Comparison of ENCODE assay signal across 17 cellular contexts in genomic region chr15:50493625-50494024, GRCh38. TPM values are rescaled to one million over a fixed set of nuclear protein-coding genes. Genes with fewer than 3 reads are reported as not detected.
DNase-seq lines count a peak whose midpoint lies in the region; ATAC-seq and TF ChIP-seq lines count a peak whose summit lies in the region.
"Had no signal": no experiment of that assay in that cellular context is flagged by ENCODE, and none has a peak within 500 bp of the region (broad histone marks: within the 10 kb centered on the region; RNA-seq: fewer than 3 reads in every experiment).

No MANE protein-coding gene starts in this region.

- H4K5ac ChIP-seq in IMR-90 (ENCODE audit: low read depth, low read length): no peak overlapping the region

- H3K27ac Mint-ChIP-seq in activated T-cell treated with anti-CD3 and anti-CD28 coated beads, Interleukin-2, amount 50 U/mL, for 24 hours: peak overlapping the region; percentile 34

- CTCF ChIA-PET in IMR-90 (lab: Yijun Ruan, JAX): no interaction called here

- no peak overlapping the region for H3K4ac ChIP-seq in IMR-90 (ENCODE audit: low read depth, low read length)

- H3K9ac ChIP-seq in IMR-90 (ENCODE audit: low read depth, low read length): no peak overlapping the region

- H3K9me3 ChIP-seq in heart left ventricle: no peaks in the 10 kb centered on the region
- no peaks in the 10 kb centered on the region for H3K9me3 ChIP-seq in right atrium auricular region
- no peaks in the 10 kb centered on the region for H3K9me3 ChIP-seq in IMR-90 (ENCODE audit: control insufficient read depth, insufficient read depth, low read length)
- H3K9me3 ChIP-seq: BE2C, Caco-2, HAP-1 had no signal

- H2BK20ac ChIP-seq in IMR-90 (ENCODE audit: low read depth, low read length): no peak overlapping the region

- no peak for DNase-seq in activated T-cell treated with anti-CD3 and anti-CD28 coated beads, Interleukin-2, amount 50 U/mL, for 24 hours
- no peak for DNase-seq in activated T-cell treated with anti-CD3 and anti-CD28 coated beads for 4 hours
- peak in 1 of 5 donors; percentile 27 for DNase-seq in heart left ventricle
- DNase-seq in right atrium auricular region (ENCODE audit: low spot score): no peak
- DNase-seq in IMR-90: peak; percentile 1
- no peak for DNase-seq in NCI-H146 treated with DMSO at 0.1 percent for 48 hours (lab: John Stamatoyannopoulos, UW; ENCODE audit: unreplicated experiment)
- DNase-seq: ACHN; BE2C; Caco-2; CD8-positive, alpha-beta memory T cell; DND-41; GDM1 had no signal

- dilution Hi-C loops in IMR-90 (cut with HindIII; ENCODE audit: low sequenced_read_pairs, unreplicated experiment): no loop called here

- no peak overlapping the region for H4K91ac ChIP-seq in IMR-90 (ENCODE audit: insufficient read depth, low read depth, low read length)

- no peak overlapping the region for H4K8ac ChIP-seq in IMR-90 (ENCODE audit: low read depth in 2 of 2, low read length in 2 of 2)

- no peak for TF ChIP-seq POLR2A in heart left ventricle (IDR thresholded peaks at IDR 0.05)
- TF ChIP-seq POLR2A in IMR-90 (IDR thresholded peaks at IDR 0.05; ENCODE audit: low read depth, low read length): no peak

- POLR2A ChIA-PET in IMR-90 (lab: Charles Lee; ENCODE audit: unreplicated experiment): no interaction called here

- H3K4me3 ChIP-seq in heart left ventricle (no peak overlapping the region), right atrium auricular region (no peak overlapping the region), IMR-90 (ENCODE audit: insufficient read depth, low read depth, low read length) (no peak overlapping the region)
- H3K4me3 ChIP-seq: HAP-1 had no signal

- 62 to 79% (median 63%) methylated on average over 3 of the region's 3 CpGs for WGBS in heart left ventricle, 4 donors
- WGBS in IMR-90 (ENCODE audit: extremely low coverage in 2 of 2, insufficient read length in 1 of 2), 2 experiments: 100% methylated on average over 2 of the region's 3 CpGs; no CpG with 5 or more reads in 1 of the 2 experiments

- no peak overlapping the region for H2BK15ac ChIP-seq in IMR-90 (ENCODE audit: low read depth, low read length)

- no peak overlapping the region for H2AK5ac ChIP-seq in IMR-90 (ENCODE audit: low read depth, low read length)

- H3K27ac ChIP-seq in heart left ventricle: no peak overlapping the region
- H3K27ac ChIP-seq in right atrium auricular region: no peak overlapping the region
- no peak overlapping the region for H3K27ac ChIP-seq in IMR-90 (ENCODE audit: insufficient read depth, low read length)

- H2AK9ac ChIP-seq in IMR-90 (replicated peaks; ENCODE audit: low read depth, low read length, poor library complexity): no peak overlapping the region

- H3K14ac ChIP-seq in IMR-90 (replicated peaks; ENCODE audit: low read depth, low read length): no peak overlapping the region

- H4K20me1 ChIP-seq in IMR-90 (ENCODE audit: insufficient read depth, low read length): no peaks in the 10 kb centered on the region; the same call in 1 of the 2 replicates

- BruUV-seq in IMR-90 (replicated peaks; lab: Mats Ljungman, UMichigan): no TSS peak

- no peak overlapping the region for H3K4me3 Mint-ChIP-seq in activated T-cell treated with anti-CD3 and anti-CD28 coated beads, Interleukin-2, amount 50 U/mL, for 24 hours
- H3K4me3 Mint-ChIP-seq: CD14-positive monocyte; CD8-positive, alpha-beta memory T cell had no signal

- ATAC-seq in heart left ventricle (peak in 3 of 4 donors; percentile 36 to 67 (median 61)), IMR-90 (ENCODE audit: low read depth) (no peak), HG02884 (IDR thresholded peaks at IDR 0.05; ENCODE audit: unreplicated experiment) (no peak)

- intact Hi-C loops in heart left ventricle (cut with DNase I): loop anchor here in 4 of 10 donors (10.0 kb wide), 3 partner anchors 81 to 151 kb away; no protein-coding TSS in a partner anchor
- intact Hi-C loops in IMR-90 (cut with micrococcal nuclease): no loop called here

- no peaks in the 10 kb centered on the region for H3K4me1 Mint-ChIP-seq in activated T-cell treated with anti-CD3 and anti-CD28 coated beads, Interleukin-2, amount 50 U/mL, for 24 hours (ENCODE audit: low read depth)
- H3K4me1 Mint-ChIP-seq: CD14-positive monocyte; CD8-positive, alpha-beta memory T cell had no signal

- H3K36me3 Mint-ChIP-seq in activated T-cell treated with anti-CD3 and anti-CD28 coated beads, Interleukin-2, amount 50 U/mL, for 24 hours (ENCODE audit: low read depth): peaks cover 90% of the 10 kb centered on the region

- H3K4me1 ChIP-seq in heart left ventricle (peaks cover 0 to 4% (median 0%) of the 10 kb centered on the region in 12 donors), right atrium auricular region (no peaks in the 10 kb centered on the region), IMR-90 (ENCODE audit: control insufficient read depth, insufficient read depth, low read length) (no peaks in the 10 kb centered on the region)
- H3K4me1 ChIP-seq: BE2C, Caco-2, HAP-1 had no signal

- no peak overlapping the region for H2BK120ac ChIP-seq in IMR-90 (ENCODE audit: low read depth, low read length)

- H3K27me3 ChIP-seq in heart left ventricle (no peaks in the 10 kb centered on the region), right atrium auricular region (no peaks in the 10 kb centered on the region), IMR-90 (ENCODE audit: control insufficient read depth, insufficient read depth, low read length) (no peaks in the 10 kb centered on the region)
- H3K27me3 ChIP-seq: BE2C had no signal

- no peaks in the 10 kb centered on the region for H3K27me3 Mint-ChIP-seq in activated T-cell treated with anti-CD3 and anti-CD28 coated beads, Interleukin-2, amount 50 U/mL, for 24 hours
- H3K27me3 Mint-ChIP-seq: CD8-positive, alpha-beta memory T cell had no signal

- no peak overlapping the region for H2AFZ ChIP-seq in IMR-90 (replicated peaks; ENCODE audit: low read length, poor library complexity)

- H3K56ac ChIP-seq in IMR-90 (ENCODE audit: extremely low read depth, insufficient read depth, low read length): no peak overlapping the region

- H3K23ac ChIP-seq in IMR-90 (ENCODE audit: low read depth, low read length): no peak overlapping the region

- no peaks in the 10 kb centered on the region; the same call in 1 of the 2 replicates for H3K9me1 ChIP-seq in IMR-90 (ENCODE audit: insufficient read depth, low read length)

- no peaks in the 10 kb centered on the region; a peak in 1 of 4 replicates for H3K79me1 ChIP-seq in IMR-90 (ENCODE audit: low read depth in 1 of 2, low read length in 2 of 2)

- no peak overlapping the region for H2BK5ac ChIP-seq in IMR-90 (ENCODE audit: low read depth, low read length, poor library complexity, severe bottlenecking)

- no peak overlapping the region for H3K4me2 ChIP-seq in IMR-90 (ENCODE audit: low read depth, low read length)

- no peak for TF ChIP-seq CTCF in heart left ventricle (IDR thresholded peaks at IDR 0.05)
- no peak for TF ChIP-seq CTCF in right atrium auricular region (IDR thresholded peaks at IDR 0.05)
- TF ChIP-seq CTCF in IMR-90 (conservative IDR thresholded peaks at IDR 0.05; ENCODE audit: low read depth, low read length): no peak

- in situ Hi-C loops in IMR-90 (cut with MboI; ENCODE audit: low sequenced_read_pairs): no loop called here

- no peak for TF ChIP-seq RAD21 in IMR-90 (IDR thresholded peaks at IDR 0.05; ENCODE audit: low read length)

- H3K36me3 ChIP-seq in heart left ventricle (peaks cover 0 to 100% (median 99%) of the 10 kb centered on the region in 9 donors), right atrium auricular region (peaks cover 79% of the 10 kb centered on the region), IMR-90 (ENCODE audit: control insufficient read depth, insufficient read depth, low read length) (peaks cover 37% of the 10 kb centered on the region)

- H3K18ac ChIP-seq in IMR-90 (ENCODE audit: low read depth, low read length): no peak overlapping the region

- no peaks in the 10 kb centered on the region for H3K9me3 Mint-ChIP-seq in activated T-cell treated with anti-CD3 and anti-CD28 coated beads, Interleukin-2, amount 50 U/mL, for 24 hours
- H3K9me3 Mint-ChIP-seq: CD14-positive monocyte; CD8-positive, alpha-beta memory T cell had no signal

TF ChIP-seq in IMR-90, 13 proteins besides CTCF, POLR2A, EP300 and RAD21:
- no peak for TF ChIP-seq FOS (IDR thresholded peaks at IDR 0.05; ENCODE audit: low read depth, low read length)
- TF ChIP-seq CHD1 (IDR thresholded peaks at IDR 0.05; ENCODE audit: low read depth, low read length): no peak
- no peak for TF ChIP-seq RFX5 (IDR thresholded peaks at IDR 0.05; ENCODE audit: low read depth, low read length)

RNA-seq across cellular contexts. Expression of gene USP50, which starts 52.8 kb away (rescaled TPM):
- total RNA-seq in heart left ventricle (1 to 10 TPM in 2 of 9 donors, under 1 TPM in 4, not detected in 3; 0.50 to 2.2 (median 0.93) TPM), right atrium auricular region (not detected), IMR-90 (2012; rRNA removed) (not detected in 2 replicates)
- polyA plus RNA-seq in heart left ventricle (not detected), IMR-90 (2012; rRNA removed) (not detected in 2 replicates)
- polyA plus RNA-seq in IMR-90 (2012; cell fraction: cytosol; rRNA removed): not detected in 2 replicates
- not detected in 2 replicates for polyA plus RNA-seq in IMR-90 (2012; cell fraction: nucleus; rRNA removed; ENCODE audit: low replicate concordance)
- total RNA-seq: A172, H1 had no signal
- polyA plus RNA-seq: CD14-positive monocyte; CD8-positive, alpha-beta memory T cell; H1 had no signal

Comparison
In these comparisons a context has a peak if more than half of its experiments do, and no peak if none do; other contexts are left out.
1. ATAC-seq: peak in heart left ventricle (3 of 4); none in IMR-90 (single experiment) and HG02884 (single experiment).